Comparison of ENCODE assay signal across 8 cellular contexts in the genomic region with DNA sequence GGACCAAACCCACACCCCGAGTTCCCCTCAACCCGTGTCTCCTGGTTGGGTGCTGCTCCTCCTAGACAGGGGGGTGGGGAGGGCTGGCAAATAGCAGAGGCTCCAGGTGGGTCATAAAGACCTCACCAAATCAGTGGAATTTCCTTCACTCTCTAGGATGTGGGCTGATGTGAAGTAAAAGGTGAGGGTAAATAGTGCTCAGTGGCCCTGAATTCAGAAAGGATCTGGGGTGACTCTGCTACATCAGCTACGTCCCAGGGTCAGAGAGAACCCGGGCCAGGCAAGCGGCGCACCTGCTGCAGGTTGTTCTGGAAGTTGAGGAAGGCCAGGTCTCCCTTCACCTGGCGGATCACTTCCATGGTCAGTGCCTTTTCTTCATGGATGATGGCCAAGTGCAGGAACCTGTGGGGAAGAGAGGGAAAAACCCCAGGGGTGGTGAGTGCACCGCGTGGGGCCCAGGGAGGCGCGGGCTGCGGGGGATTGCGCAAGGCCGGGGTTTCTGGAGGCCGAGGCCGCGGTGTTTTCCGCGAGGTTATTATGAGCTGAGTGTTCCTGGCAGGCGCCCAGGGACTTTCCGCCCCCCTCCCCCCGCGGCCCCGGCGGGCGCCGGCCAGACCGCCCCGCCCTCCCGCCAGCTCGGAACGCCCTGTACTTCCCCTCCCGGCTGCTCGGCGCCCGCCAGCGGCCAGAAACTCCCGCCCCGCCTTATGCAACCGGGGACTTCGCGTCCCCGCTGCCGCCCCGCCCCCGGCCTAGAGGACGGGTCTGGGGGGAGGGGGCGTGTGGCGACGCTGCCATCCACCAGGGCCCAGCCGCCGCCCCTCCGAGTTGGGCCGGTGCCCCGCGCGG. TPM values are rescaled to one million over a fixed set of nuclear protein-coding genes. Genes with fewer than 3 reads are reported as not detected.
A peak's percentile ranks its signal among the peaks of the same experiment; 100 is the strongest.
DNase-seq lines count a peak whose midpoint lies in the region; TF ChIP-seq lines count a peak whose summit lies in the region.

No MANE protein-coding gene starts in this region.

- H3K79me1 ChIP-seq in neuronal stem cell (ENCODE audit: low read depth, low read length): peaks cover 2% of the 10 kb centered on the region

- no peak overlapping the region for H2BK12ac ChIP-seq in neuronal stem cell (ENCODE audit: low read length)

- H3K27me3 ChIP-seq in SJCRH30 (no peaks in the 10 kb centered on the region), neuronal stem cell (ENCODE audit: control insufficient read depth in 3 of 3, insufficient read depth in 3 of 3, low read depth in 1 of 3, low read length in 3 of 3) (no peaks in the 10 kb centered on the region)

- H3K4ac ChIP-seq in neuronal stem cell (ENCODE audit: low read length): no peak overlapping the region

- H2BK15ac ChIP-seq in neuronal stem cell (ENCODE audit: low read length): peak overlapping the region; percentile 55

- no CpG with 5 or more reads among the region's 57 CpGs for WGBS in neuronal stem cell (ENCODE audit: extremely low coverage in 2 of 2, insufficient read length in 2 of 2, insufficient replicate concordance in 1 of 2), 2 donors

- H2BK120ac ChIP-seq in neuronal stem cell (ENCODE audit: low read depth, low read length): no peak overlapping the region

- H2AFZ ChIP-seq in neuronal stem cell (ENCODE audit: low read length): peak overlapping the region; percentile 96

- H3K4me3 ChIP-seq in HFF-Myc (replicated peaks; ENCODE audit: low read depth, low read length) (peak overlapping the region; percentile 65), SJCRH30 (peak overlapping the region; percentile 93), neuronal stem cell (ENCODE audit: low read length in 2 of 2) (peak overlapping the region; percentile 77 to 98)

- H3K4me2 ChIP-seq in neuronal stem cell (ENCODE audit: insufficient read depth, low read length, poor library complexity, severe bottlenecking): peak overlapping the region; percentile 67

- no peak overlapping the region for H2BK5ac ChIP-seq in neuronal stem cell (ENCODE audit: low read length)

- no peak overlapping the region for H4K8ac ChIP-seq in neuronal stem cell (ENCODE audit: low read depth, low read length)

- peak overlapping the region; percentile 87 for H3K14ac ChIP-seq in neuronal stem cell (ENCODE audit: low read length)

- peak overlapping the region; percentile 67 for H2AK5ac ChIP-seq in neuronal stem cell (ENCODE audit: low read depth, low read length)

- peak overlapping the region; percentile 100 for H3K18ac ChIP-seq in neuronal stem cell (ENCODE audit: low read length)

- H3K4me1 ChIP-seq in SJCRH30 (0 out of 2 replicates have a peak, but pooled peaks cover 4% of the 10 kb centered on the region), neuronal stem cell (ENCODE audit: control insufficient read depth in 2 of 2, insufficient read depth in 1 of 2, low read depth in 1 of 2, low read length in 2 of 2) (peaks cover 7 to 12% of the 10 kb centered on the region in 2 donors)

- peak; percentile 84 for DNase-seq in GM04504 (ENCODE audit: low read depth)
- no peak for DNase-seq in HFF-Myc (ENCODE audit: extremely low read depth, low read depth)
- DNase-seq in MV-4-11 (lab: John Stamatoyannopoulos, UW): peak; percentile 89
- peak; percentile 89 to 90 for DNase-seq in SJCRH30
- peak; percentile 93 to 97 (median 95) for DNase-seq in activated naive CD4-positive, alpha-beta T cell (lab: John Stamatoyannopoulos, UW)
- peak; percentile 65 for DNase-seq in foreskin melanocyte
- DNase-seq in neuronal stem cell (ENCODE audit: low spot score): peak; percentile 74
- peak; percentile 87 for DNase-seq in stromal cell of bone marrow (ENCODE audit: low read depth)

- peak overlapping the region; percentile 99 for H3K23ac ChIP-seq in neuronal stem cell (ENCODE audit: low read depth, low read length, poor library complexity)

- H3K36me3 ChIP-seq in SJCRH30 (peaks cover 37% of the 10 kb centered on the region), neuronal stem cell (replicated peaks in 1 of 2; ENCODE audit: control insufficient read depth in 2 of 2, insufficient read depth in 2 of 2, low read length in 2 of 2) (peaks cover 19 to 38% of the 10 kb centered on the region in 2 donors)

- H3K27ac ChIP-seq in SJCRH30 (peak overlapping the region; percentile 81; the same call in 1 of the 2 replicates), neuronal stem cell (replicated peaks; ENCODE audit: low read length) (peak overlapping the region; percentile 93)

- no peak for TF ChIP-seq CTCF in HFF-Myc (IDR thresholded peaks at IDR 0.05; ENCODE audit: low read depth, low read length, missing control alignments)

- H3K9me3 ChIP-seq in SJCRH30 (replicated peaks) (no peaks in the 10 kb centered on the region), neuronal stem cell (replicated peaks in 1 of 2; ENCODE audit: control insufficient read depth in 2 of 2, insufficient read depth in 1 of 2, low read depth in 1 of 2, low read length in 2 of 2) (no peaks in the 10 kb centered on the region)

- H4K91ac ChIP-seq in neuronal stem cell (ENCODE audit: low read depth, low read length, poor library complexity): no peak overlapping the region

- H3K9ac ChIP-seq in neuronal stem cell (ENCODE audit: low read depth, low read length, poor library complexity): peak overlapping the region; percentile 98

RNA-seq across cellular contexts. Expression of gene NFKBIA, which starts 0.9 kb away (rescaled TPM):
- 24.5 and 25.7 TPM in 2 replicates for total RNA-seq in SJCRH30 (2014; rRNA removed; shearing (Covaris generic))
- 18.9 TPM for polyA plus RNA-seq in neuronal stem cell (2013, experiment 1 of 2)
- 19.1 TPM for polyA plus RNA-seq in neuronal stem cell (2013, experiment 2 of 2)
